In the genomic region with DNA sequence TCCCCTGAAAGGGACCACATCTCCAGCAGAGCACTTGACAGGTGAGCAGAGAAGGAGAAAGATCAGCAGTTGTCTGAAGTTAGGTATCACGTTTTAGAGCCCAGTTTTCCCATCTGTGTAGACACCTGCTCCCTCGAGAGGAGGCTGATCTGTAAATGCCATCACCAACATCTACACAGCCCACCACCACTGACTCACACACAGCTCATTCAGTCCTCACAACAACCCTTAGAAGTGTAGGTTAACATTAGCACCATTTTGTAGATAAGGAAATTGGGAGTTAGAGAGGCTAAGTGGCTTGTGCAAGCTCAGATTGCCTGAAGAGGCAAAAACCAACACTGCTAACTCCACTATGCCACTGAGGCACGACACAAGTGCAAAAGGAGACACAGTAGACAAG, we compare ENCODE assay signal across 1 cellular context.
TF ChIP-seq lines count a peak whose summit lies in the region.

No MANE protein-coding gene starts in this region.

TF ChIP-seq in IMR-90, 13 proteins besides CTCF, POLR2A, EP300 and RAD21:
- TF ChIP-seq FOS (IDR thresholded peaks at IDR 0.05; ENCODE audit: low read depth, low read length) = no peak
- no peak for TF ChIP-seq NFE2L2 (IDR thresholded peaks at IDR 0.05; ENCODE audit: low read depth, low read length)
- no peak; the same call in 1 of the 2 replicates for TF ChIP-seq CEBPB (IDR thresholded peaks at IDR 0.05; ENCODE audit: low read depth, low read length)
- TF ChIP-seq, protein P1, sequence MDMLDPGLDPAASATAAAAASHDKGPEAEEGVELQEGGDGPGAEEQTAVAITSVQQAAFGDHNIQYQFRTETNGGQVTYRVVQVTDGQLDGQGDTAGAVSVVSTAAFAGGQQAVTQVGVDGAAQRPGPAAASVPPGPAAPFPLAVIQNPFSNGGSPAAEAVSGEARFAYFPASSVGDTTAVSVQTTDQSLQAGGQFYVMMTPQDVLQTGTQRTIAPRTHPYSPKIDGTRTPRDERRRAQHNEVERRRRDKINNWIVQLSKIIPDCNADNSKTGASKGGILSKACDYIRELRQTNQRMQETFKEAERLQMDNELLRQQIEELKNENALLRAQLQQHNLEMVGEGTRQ (IDR thresholded peaks at IDR 0.05; ENCODE audit: low read depth, low read length) = no peak
- no peak for TF ChIP-seq MAFK (IDR thresholded peaks at IDR 0.05; ENCODE audit: low read depth, low read length)
- no peak for TF ChIP-seq MAZ (IDR thresholded peaks at IDR 0.05; ENCODE audit: borderline replicate concordance, low read depth, low read length)
- TF ChIP-seq SMC3 (IDR thresholded peaks at IDR 0.05; ENCODE audit: low read depth, low read length) = no peak
- TF ChIP-seq RCOR1 (IDR thresholded peaks at IDR 0.05; ENCODE audit: insufficient replicate concordance, low read length) = no peak
- no peak for TF ChIP-seq MXI1 (IDR thresholded peaks at IDR 0.05; ENCODE audit: borderline replicate concordance, low read depth, low read length)
- TF ChIP-seq, protein P2, sequence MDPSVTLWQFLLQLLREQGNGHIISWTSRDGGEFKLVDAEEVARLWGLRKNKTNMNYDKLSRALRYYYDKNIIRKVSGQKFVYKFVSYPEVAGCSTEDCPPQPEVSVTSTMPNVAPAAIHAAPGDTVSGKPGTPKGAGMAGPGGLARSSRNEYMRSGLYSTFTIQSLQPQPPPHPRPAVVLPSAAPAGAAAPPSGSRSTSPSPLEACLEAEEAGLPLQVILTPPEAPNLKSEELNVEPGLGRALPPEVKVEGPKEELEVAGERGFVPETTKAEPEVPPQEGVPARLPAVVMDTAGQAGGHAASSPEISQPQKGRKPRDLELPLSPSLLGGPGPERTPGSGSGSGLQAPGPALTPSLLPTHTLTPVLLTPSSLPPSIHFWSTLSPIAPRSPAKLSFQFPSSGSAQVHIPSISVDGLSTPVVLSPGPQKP (IDR thresholded peaks at IDR 0.05; ENCODE audit: borderline replicate concordance, low read depth, low read length) = no peak
- no peak for TF ChIP-seq RFX5 (IDR thresholded peaks at IDR 0.05; ENCODE audit: low read depth, low read length)
- no peak for TF ChIP-seq BHLHE40 (IDR thresholded peaks at IDR 0.05; ENCODE audit: low read depth, low read length)
- no peak for TF ChIP-seq CHD1 (IDR thresholded peaks at IDR 0.05; ENCODE audit: low read depth, low read length)
